Comparison of ENCODE assay signal across 1 cellular context in the genomic region with DNA sequence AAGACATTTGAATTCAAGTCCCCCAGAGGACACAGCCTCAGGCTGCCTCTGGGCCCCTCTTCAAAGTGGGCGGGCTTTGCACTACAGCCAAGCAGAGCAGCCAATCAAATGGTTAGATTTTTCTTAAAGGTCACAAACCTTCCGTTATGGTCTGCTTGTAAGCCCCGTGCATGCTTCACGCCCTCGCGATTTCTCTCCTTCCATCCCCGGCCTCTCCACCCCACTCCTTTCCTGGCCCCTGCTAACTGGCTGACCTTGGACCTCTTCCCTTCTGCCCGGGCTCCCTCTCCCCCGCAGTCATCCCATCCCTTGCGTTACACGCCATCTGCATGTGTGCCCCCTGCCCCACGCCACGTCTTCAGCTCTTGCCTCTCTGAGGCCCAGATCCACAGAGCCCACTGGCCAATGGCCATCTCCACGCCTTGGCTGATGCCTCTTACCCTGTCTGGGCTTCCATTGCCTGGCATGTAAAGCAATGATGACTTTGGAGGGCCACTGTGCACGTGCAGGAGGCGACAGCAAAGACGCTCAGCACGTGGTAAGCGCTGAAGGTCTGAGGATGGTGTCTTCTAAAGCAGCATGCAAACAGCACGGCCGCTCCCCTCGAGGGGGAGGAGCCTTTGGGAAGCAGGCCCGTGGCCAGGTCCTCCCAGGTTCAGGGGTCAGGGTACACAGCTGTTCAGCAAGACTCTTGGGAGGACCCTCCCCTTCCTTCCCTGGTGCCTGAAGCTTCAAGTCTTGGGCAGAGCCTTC.
A peak's percentile ranks its signal among the peaks of the same experiment; 100 is the strongest.
TF ChIP-seq lines count a peak whose summit lies in the region.

No MANE protein-coding gene starts in this region.

TF ChIP-seq in HepG2, 621 proteins besides CTCF, POLR2A, EP300 and RAD21 (continued from another document and continues in another):
- TF ChIP-seq ADNP (CRISPR knock-in tag; IDR thresholded peaks at IDR 0.05) (no peak), DBP (CRISPR knock-in tag; IDR thresholded peaks at IDR 0.05; ENCODE audit: not compliant biosample characterization) (peak; percentile 10), TGIF2 (CRISPR knock-in tag; IDR thresholded peaks at IDR 0.05) (peak; percentile 65; the same call in 1 of the 2 replicates), TRAFD1 (CRISPR knock-in tag; IDR thresholded peaks at IDR 0.05; ENCODE audit: borderline replicate concordance) (peak; percentile 53; the same call in 1 of the 2 replicates), ZNF430 (CRISPR knock-in tag; IDR thresholded peaks at IDR 0.05) (peak; percentile 71; the same call in 1 of the 2 replicates), CHD4 (IDR thresholded peaks at IDR 0.05; ENCODE audit: borderline replicate concordance, low read length) (no peak), ZIK1 (CRISPR knock-in tag; IDR thresholded peaks at IDR 0.05; ENCODE audit: borderline replicate concordance, low read depth) (0 out of 2 replicates have a peak, but pooled peaks have one; percentile 7), ZNF709 (CRISPR knock-in tag; IDR thresholded peaks at IDR 0.05) (no peak; the same call in 1 of the 2 replicates), NR3C1 (CRISPR knock-in tag; IDR thresholded peaks at IDR 0.05) (no peak), ZNF138 (CRISPR knock-in tag; IDR thresholded peaks at IDR 0.05; ENCODE audit: low read depth) (no peak), ZNF343 (CRISPR knock-in tag; IDR thresholded peaks at IDR 0.05) (0 out of 2 replicates have a peak, but pooled peaks have one; percentile 23), RFXAP (CRISPR knock-in tag; IDR thresholded peaks at IDR 0.05; ENCODE audit: borderline replicate concordance) (0 out of 2 replicates have a peak, but pooled peaks have one; percentile 37), BHLHE40 (IDR thresholded peaks at IDR 0.05; ENCODE audit: low read length) (peak; percentile 60), JARID2 (CRISPR knock-in tag; IDR thresholded peaks at IDR 0.05; ENCODE audit: insufficient replicate concordance) (no peak), ZNF431 (CRISPR knock-in tag; IDR thresholded peaks at IDR 0.05; ENCODE audit: borderline replicate concordance, low read depth) (0 out of 2 replicates have a peak, but pooled peaks have one; percentile 45), ZFP91 (CRISPR knock-in tag; IDR thresholded peaks at IDR 0.05; ENCODE audit: borderline replicate concordance) (peak; percentile 87), TCF12 (IDR thresholded peaks at IDR 0.05) (no peak), TCF12 (CRISPR knock-in tag; IDR thresholded peaks at IDR 0.05) (no peak), HMGA1 (CRISPR knock-in tag; conservative IDR thresholded peaks at IDR 0.05) (no peak), MNT (IDR thresholded peaks at IDR 0.05) (peak; percentile 94), ZNF547 (CRISPR knock-in tag; IDR thresholded peaks at IDR 0.05) (peak; percentile 41; the same call in 1 of the 2 replicates), ZNF879 (CRISPR knock-in tag; IDR thresholded peaks at IDR 0.05) (no peak), RFXANK (CRISPR knock-in tag; IDR thresholded peaks at IDR 0.05) (no peak), RBFOX2 (IDR thresholded peaks at IDR 0.05; ENCODE audit: low read depth, low read length) (no peak), ZNF687 (CRISPR knock-in tag; IDR thresholded peaks at IDR 0.05) (peak; percentile 96), BORCS8-MEF2B (CRISPR knock-in tag; IDR thresholded peaks at IDR 0.05) (peak; percentile 39; the same call in 1 of the 2 replicates), ZNF563 (CRISPR knock-in tag; IDR thresholded peaks at IDR 0.05) (peak; percentile 68; the same call in 1 of the 2 replicates), ZNF660 (CRISPR knock-in tag; IDR thresholded peaks at IDR 0.05; ENCODE audit: borderline replicate concordance, low read depth) (no peak), ZNF30 (CRISPR knock-in tag; IDR thresholded peaks at IDR 0.05) (peak; percentile 91; the same call in 1 of the 2 replicates), ZMYM2 (CRISPR knock-in tag; IDR thresholded peaks at IDR 0.05) (peak; percentile 75), GTF2F1 (IDR thresholded peaks at IDR 0.05; ENCODE audit: low read length) (no peak), RXRA (CRISPR knock-in tag; IDR thresholded peaks at IDR 0.05) (peak; percentile 57; the same call in 1 of the 2 replicates), AKAP8 (CRISPR knock-in tag; IDR thresholded peaks at IDR 0.05) (peak; percentile 78; the same call in 1 of the 2 replicates), KDM2A (CRISPR knock-in tag; IDR thresholded peaks at IDR 0.05; ENCODE audit: borderline replicate concordance, low read depth) (peak; percentile 58; the same call in 1 of the 2 replicates), KLF12 (CRISPR knock-in tag; IDR thresholded peaks at IDR 0.05; ENCODE audit: borderline replicate concordance) (no peak)
- TF ChIP-seq, protein P1, sequence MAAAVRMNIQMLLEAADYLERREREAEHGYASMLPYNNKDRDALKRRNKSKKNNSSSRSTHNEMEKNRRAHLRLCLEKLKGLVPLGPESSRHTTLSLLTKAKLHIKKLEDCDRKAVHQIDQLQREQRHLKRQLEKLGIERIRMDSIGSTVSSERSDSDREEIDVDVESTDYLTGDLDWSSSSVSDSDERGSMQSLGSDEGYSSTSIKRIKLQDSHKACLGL (CRISPR knock-in tag; IDR thresholded peaks at IDR 0.05), result peak; percentile 65; the same call in 1 of the 2 replicates
- TF ChIP-seq, protein P2, sequence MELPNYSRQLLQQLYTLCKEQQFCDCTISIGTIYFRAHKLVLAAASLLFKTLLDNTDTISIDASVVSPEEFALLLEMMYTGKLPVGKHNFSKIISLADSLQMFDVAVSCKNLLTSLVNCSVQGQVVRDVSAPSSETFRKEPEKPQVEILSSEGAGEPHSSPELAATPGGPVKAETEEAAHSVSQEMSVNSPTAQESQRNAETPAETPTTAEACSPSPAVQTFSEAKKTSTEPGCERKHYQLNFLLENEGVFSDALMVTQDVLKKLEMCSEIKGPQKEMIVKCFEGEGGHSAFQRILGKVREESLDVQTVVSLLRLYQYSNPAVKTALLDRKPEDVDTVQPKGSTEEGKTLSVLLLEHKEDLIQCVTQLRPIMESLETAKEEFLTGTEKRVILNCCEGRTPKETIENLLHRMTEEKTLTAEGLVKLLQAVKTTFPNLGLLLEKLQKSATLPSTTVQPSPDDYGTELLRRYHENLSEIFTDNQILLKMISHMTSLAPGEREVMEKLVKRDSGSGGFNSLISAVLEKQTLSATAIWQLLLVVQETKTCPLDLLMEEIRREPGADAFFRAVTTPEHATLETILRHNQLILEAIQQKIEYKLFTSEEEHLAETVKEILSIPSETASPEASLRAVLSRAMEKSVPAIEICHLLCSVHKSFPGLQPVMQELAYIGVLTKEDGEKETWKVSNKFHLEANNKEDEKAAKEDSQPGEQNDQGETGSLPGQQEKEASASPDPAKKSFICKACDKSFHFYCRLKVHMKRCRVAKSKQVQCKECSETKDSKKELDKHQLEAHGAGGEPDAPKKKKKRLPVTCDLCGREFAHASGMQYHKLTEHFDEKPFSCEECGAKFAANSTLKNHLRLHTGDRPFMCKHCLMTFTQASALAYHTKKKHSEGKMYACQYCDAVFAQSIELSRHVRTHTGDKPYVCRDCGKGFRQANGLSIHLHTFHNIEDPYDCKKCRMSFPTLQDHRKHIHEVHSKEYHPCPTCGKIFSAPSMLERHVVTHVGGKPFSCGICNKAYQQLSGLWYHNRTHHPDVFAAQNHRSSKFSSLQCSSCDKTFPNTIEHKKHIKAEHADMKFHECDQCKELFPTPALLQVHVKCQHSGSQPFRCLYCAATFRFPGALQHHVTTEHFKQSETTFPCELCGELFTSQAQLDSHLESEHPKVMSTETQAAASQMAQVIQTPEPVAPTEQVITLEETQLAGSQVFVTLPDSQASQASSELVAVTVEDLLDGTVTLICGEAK (IDR thresholded peaks at IDR 0.05), result no peak
- TF ChIP-seq, protein P2 (CRISPR knock-in tag; IDR thresholded peaks at IDR 0.05), result peak; percentile 71; the same call in 1 of the 2 replicates
